21 cellular contexts compared by ENCODE assay signal in genomic region chr10:7580520-7580919, GRCh38.
DNase-seq lines count a peak whose midpoint lies in the region; ATAC-seq and TF ChIP-seq lines count a peak whose summit lies in the region.
"Had no signal": no experiment of that assay in that cellular context is flagged by ENCODE, and none has a peak within 500 bp of the region (broad histone marks: within the 10 kb centered on the region; RNA-seq: fewer than 3 reads in every experiment).

No MANE protein-coding gene starts in this region.

- H3K27me3 ChIP-seq in endodermal cell (ENCODE audit: control insufficient read depth, insufficient read depth, low read length, poor library complexity, severe bottlenecking), result no peaks in the 10 kb centered on the region
- H3K27me3 ChIP-seq in mesendoderm (ENCODE audit: insufficient read depth, low read length, poor library complexity), result no peaks in the 10 kb centered on the region
- H3K27me3 ChIP-seq: BLaER1 treated with 17β-estradiol and CSF1 and Interleukin-3, amounts not matched to agents 10 nM and 100 nM had no signal

- H2BK120ac ChIP-seq in mesendoderm (ENCODE audit: low read depth, low read length), result no peak overlapping the region

- no peak overlapping the region for H3K18ac ChIP-seq in mesendoderm (ENCODE audit: low read length)

- H3K9ac ChIP-seq in endodermal cell (ENCODE audit: extremely low read depth, low read length, poor library complexity, severe bottlenecking) (no peak overlapping the region), mesendoderm (ENCODE audit: low read length) (no peak overlapping the region)
- H3K9ac ChIP-seq: BLaER1 treated with 17β-estradiol and CSF1 and Interleukin-3, amounts not matched to agents 10 nM and 100 nM had no signal

- H4K5ac ChIP-seq in mesendoderm (ENCODE audit: low read length), result no peak overlapping the region

- H3K27ac ChIP-seq in endodermal cell (ENCODE audit: low read depth, low read length) (no peak overlapping the region), mesendoderm (ENCODE audit: low read depth, low read length) (no peak overlapping the region)
- H3K27ac ChIP-seq: 22Rv1; BLaER1 treated with 17β-estradiol and CSF1 and Interleukin-3, amounts not matched to agents 10 nM and 100 nM had no signal

- no peaks in the 10 kb centered on the region for H3K36me3 ChIP-seq in endodermal cell (ENCODE audit: control insufficient read depth, insufficient read depth, low read length)
- no peaks in the 10 kb centered on the region for H3K36me3 ChIP-seq in mesendoderm (ENCODE audit: control insufficient read depth, insufficient read depth, low read length)
- H3K36me3 ChIP-seq: BE2C; BLaER1 treated with 17β-estradiol and CSF1 and Interleukin-3, amounts not matched to agents 10 nM and 100 nM; HAP-1 had no signal

- no peak overlapping the region for H4K8ac ChIP-seq in mesendoderm (ENCODE audit: low read depth, low read length)

- no peak overlapping the region for H3K4ac ChIP-seq in mesendoderm (ENCODE audit: low read depth, low read length)

- TF ChIP-seq CTCF in WTC11 (IDR thresholded peaks at IDR 0.05) (no peak), endodermal cell (conservative IDR thresholded peaks at IDR 0.05) (no peak)

- H2BK15ac ChIP-seq in mesendoderm (replicated peaks; ENCODE audit: low read depth), result no peak overlapping the region

- H3K4me3 Mint-ChIP-seq in WTC11, result no peak overlapping the region
- no peak overlapping the region for H3K4me3 Mint-ChIP-seq in endodermal cell
- H3K4me3 Mint-ChIP-seq in activated CD8-positive, alpha-beta T cell treated with anti-CD3 and anti-CD28 coated beads, Interleukin-2, amount 10 ng/mL, durations not matched to agents 7 days and 5 days, result no peak overlapping the region
- H3K4me3 Mint-ChIP-seq: CD14-positive monocyte; CD4-positive, alpha-beta T cell; CD8-positive, alpha-beta memory T cell; HFFc6 had no signal

- H3K9me3 Mint-ChIP-seq in WTC11 (peaks cover 3% of the 10 kb centered on the region; the same call in 1 of the 2 replicates), endodermal cell (no peaks in the 10 kb centered on the region)
- no peaks in the 10 kb centered on the region for H3K9me3 Mint-ChIP-seq in activated CD8-positive, alpha-beta T cell treated with anti-CD3 and anti-CD28 coated beads, Interleukin-2, amount 10 ng/mL, durations not matched to agents 7 days and 5 days (ENCODE audit: insufficient read depth)
- H3K9me3 Mint-ChIP-seq: CD14-positive monocyte; CD4-positive, alpha-beta T cell; CD8-positive, alpha-beta memory T cell had no signal

- H3K4me3 ChIP-seq in endodermal cell (ENCODE audit: low read length), result no peak overlapping the region
- no peak overlapping the region for H3K4me3 ChIP-seq in mesendoderm (ENCODE audit: low read length)
- H3K4me3 ChIP-seq: BLaER1 treated with 17β-estradiol and CSF1 and Interleukin-3, amounts not matched to agents 10 nM and 100 nM; HAP-1 had no signal

- no peak overlapping the region for H2BK5ac ChIP-seq in mesendoderm (ENCODE audit: low read length)

- POLR2A ChIA-PET in WTC11 (lab: Charles Lee), result no interaction called here
- POLR2A ChIA-PET in activated CD8-positive, alpha-beta T cell treated with anti-CD3 and anti-CD28 coated beads, Interleukin-2, amount 10 ng/mL, durations not matched to agents 7 days and 5 days (lab: Charles Lee), result interaction anchor here (0.8 kb wide), 1 partner anchor 18 kb away, joined by 3 read pairs; no protein-coding TSS in a partner anchor

- H3K4me1 Mint-ChIP-seq in WTC11 (no peaks in the 10 kb centered on the region), endodermal cell (peaks cover 7% of the 10 kb centered on the region)
- peaks cover 15% of the 10 kb centered on the region for H3K4me1 Mint-ChIP-seq in activated CD8-positive, alpha-beta T cell treated with anti-CD3 and anti-CD28 coated beads, Interleukin-2, amount 10 ng/mL, durations not matched to agents 7 days and 5 days (ENCODE audit: low read depth)
- H3K4me1 Mint-ChIP-seq: CD14-positive monocyte had no signal

- no peak overlapping the region for H3K27ac Mint-ChIP-seq in WTC11
- H3K27ac Mint-ChIP-seq in endodermal cell, result no peak overlapping the region
- no peak overlapping the region for H3K27ac Mint-ChIP-seq in activated CD8-positive, alpha-beta T cell treated with anti-CD3 and anti-CD28 coated beads, Interleukin-2, amount 10 ng/mL, durations not matched to agents 7 days and 5 days
- H3K27ac Mint-ChIP-seq: CD14-positive monocyte; CD4-positive, alpha-beta T cell; CD8-positive, alpha-beta memory T cell; HFFc6 had no signal

- DNase-seq in ELF-1 (ENCODE audit: low read depth, low spot score), result peak; percentile 44
- DNase-seq in WTC11 (ENCODE audit: low spot score), result no peak
- peak; percentile 63 for DNase-seq in endodermal cell
- peak; percentile 36 for DNase-seq in mesendoderm
- DNase-seq in AG08395 (ENCODE audit: low spot score), result no peak
- no peak for DNase-seq in activated CD8-positive, alpha-beta T cell treated with anti-CD3 and anti-CD28 coated beads, Interleukin-2, amount 10 ng/mL, durations not matched to agents 7 days and 5 days
- no peak for DNase-seq in activated CD4-positive, alpha-beta T cell treated with anti-CD3 and anti-CD28 coated beads for 1 hour
- DNase-seq: AML-193; BE2C; CD4-positive, alpha-beta T cell; CD8-positive, alpha-beta memory T cell; DMS 273 treated with DMSO at 0.1 percent for 48 hours; DMS79; EL; GF-D8; HFFc6 had no signal

- H3K27me3 Mint-ChIP-seq in WTC11 (ENCODE audit: low read depth), result no peaks in the 10 kb centered on the region
- no peaks in the 10 kb centered on the region for H3K27me3 Mint-ChIP-seq in endodermal cell (ENCODE audit: insufficient read depth)
- peaks cover 4% of the 10 kb centered on the region for H3K27me3 Mint-ChIP-seq in activated CD8-positive, alpha-beta T cell treated with anti-CD3 and anti-CD28 coated beads, Interleukin-2, amount 10 ng/mL, durations not matched to agents 7 days and 5 days (ENCODE audit: low read depth)
- H3K27me3 Mint-ChIP-seq: CD4-positive, alpha-beta T cell had no signal

- no peaks in the 10 kb centered on the region for H3K79me2 ChIP-seq in mesendoderm (ENCODE audit: control insufficient read depth, insufficient read depth, low read length)

- peak; percentile 79 for ATAC-seq in WTC11
- ATAC-seq in HG03342 (IDR thresholded peaks at IDR 0.05; ENCODE audit: unreplicated experiment), result no peak
- ATAC-seq in activated CD8-positive, alpha-beta T cell treated with anti-CD3 and anti-CD28 coated beads, Interleukin-2, amount 10 ng/mL, durations not matched to agents 7 days and 5 days, result no peak

- no peak overlapping the region for H3K4me2 ChIP-seq in mesendoderm (ENCODE audit: low read length)
- H3K4me2 ChIP-seq: BLaER1 treated with 17β-estradiol and CSF1 and Interleukin-3, amounts not matched to agents 10 nM and 100 nM had no signal

- H3K56ac ChIP-seq in mesendoderm (ENCODE audit: low read length), result no peak overlapping the region

- CTCF ChIA-PET in WTC11 (lab: Charles Lee), result interaction anchor here (0.7 to 1.3 kb wide), 3 partner anchors 12 to 55 kb away, joined by 3 to 4 read pairs (median 3); no protein-coding TSS in a partner anchor
- CTCF ChIA-PET in activated CD8-positive, alpha-beta T cell treated with anti-CD3 and anti-CD28 coated beads, Interleukin-2, amount 10 ng/mL, durations not matched to agents 7 days and 5 days (lab: Charles Lee), result interaction anchor here (0.7 kb wide), 1 partner anchor 55 kb away, joined by 3 read pairs; no protein-coding TSS in a partner anchor

- H3K4me1 ChIP-seq in endodermal cell (ENCODE audit: control insufficient read depth, insufficient read depth, low read length), result no peaks in the 10 kb centered on the region
- H3K4me1 ChIP-seq in mesendoderm (ENCODE audit: control insufficient read depth, low read depth, low read length), result no peaks in the 10 kb centered on the region
- H3K4me1 ChIP-seq: BE2C; BLaER1 treated with 17β-estradiol and CSF1 and Interleukin-3, amounts not matched to agents 10 nM and 100 nM; HAP-1 had no signal

- WGBS in endodermal cell (ENCODE audit: insufficient coverage in 1 of 2, insufficient read length in 1 of 2), 2 experiments, result 79 to 87% methylated on average over 3 to 5 of the region's 5 CpGs
- WGBS in mesendoderm (ENCODE audit: extremely low coverage, insufficient coverage, low lambda C conversion rate), result no CpG with 5 or more reads among the region's 5 CpGs

- H2AK5ac ChIP-seq in mesendoderm (ENCODE audit: low read length), result no peak overlapping the region

- H3K9me3 ChIP-seq in endodermal cell (ENCODE audit: control insufficient read depth, low read length), result no peaks in the 10 kb centered on the region
- H3K9me3 ChIP-seq: BE2C; BLaER1 treated with 17β-estradiol and CSF1 and Interleukin-3, amounts not matched to agents 10 nM and 100 nM; HAP-1 had no signal

- H3K36me3 Mint-ChIP-seq in WTC11 (no peaks in the 10 kb centered on the region), endodermal cell (ENCODE audit: low read depth) (no peaks in the 10 kb centered on the region)
- no peaks in the 10 kb centered on the region for H3K36me3 Mint-ChIP-seq in activated CD8-positive, alpha-beta T cell treated with anti-CD3 and anti-CD28 coated beads, Interleukin-2, amount 10 ng/mL, durations not matched to agents 7 days and 5 days (ENCODE audit: low read depth)
- H3K36me3 Mint-ChIP-seq: CD14-positive monocyte had no signal

- no peak overlapping the region for H3K23ac ChIP-seq in mesendoderm (ENCODE audit: low read length)

- H3K79me1 ChIP-seq in mesendoderm (ENCODE audit: low read length), result no peaks in the 10 kb centered on the region

TF ChIP-seq in WTC11, 78 proteins besides CTCF, POLR2A, EP300 and RAD21:
- no peak for TF ChIP-seq RORB (CRISPR knock-in tag; IDR thresholded peaks at IDR 0.05)
TF ChIP-seq in WTC11: peak in this region for 0.

Comparison
In these comparisons a context has a peak if more than half of its experiments do, and no peak if none do; other contexts are left out.
1. DNase-seq: peak in ELF-1 (single experiment), endodermal cell (single experiment) and mesendoderm (single experiment); none in WTC11 (single experiment), AG08395 (single experiment), activated CD8-positive, alpha-beta T cell treated with anti-CD3 and anti-CD28 coated beads, Interleukin-2, amount 10 ng/mL, durations not matched to agents 7 days and 5 days (single experiment) and activated CD4-positive, alpha-beta T cell treated with anti-CD3 and anti-CD28 coated beads for 1 hour (single experiment).